Comparison of ENCODE assay signal across 24 cellular contexts in genomic region chr4:167196386-167196785, GRCh38. TPM values are rescaled to one million over a fixed set of nuclear protein-coding genes. Genes with fewer than 3 reads are reported as not detected.
A peak's percentile ranks its signal among the peaks of the same experiment; 100 is the strongest.
DNase-seq lines count a peak whose midpoint lies in the region; ATAC-seq and TF ChIP-seq lines count a peak whose summit lies in the region.
"Had no signal": no experiment of that assay in that cellular context is flagged by ENCODE, and none has a peak within 500 bp of the region (broad histone marks: within the 10 kb centered on the region; RNA-seq: fewer than 3 reads in every experiment).

No MANE protein-coding gene starts in this region.

- H3K4me1 ChIP-seq in RWPE2 (ENCODE audit: insufficient read depth, poor library complexity, severe bottlenecking) (peaks cover 9% of the 10 kb centered on the region), smooth muscle cell (ENCODE audit: low read depth) (peaks cover 3% of the 10 kb centered on the region), OCI-LY7 (ENCODE audit: insufficient read depth, low read length, poor library complexity, severe bottlenecking) (no peaks in the 10 kb centered on the region)

- 7% methylated on average over 1 of the region's 1 CpG for WGBS in smooth muscle cell (ENCODE audit: low lambda C conversion rate)

- intact Hi-C loops in OCI-LY7 (cut with micrococcal nuclease; ENCODE audit: unreplicated experiment), result no loop called here

- H3K79me2 ChIP-seq in smooth muscle cell (ENCODE audit: low read depth), result no peaks in the 10 kb centered on the region
- H3K79me2 ChIP-seq in OCI-LY7 (ENCODE audit: insufficient read depth, low read depth, low read length), result no peaks in the 10 kb centered on the region

- H3F3A ChIP-seq in smooth muscle cell (ENCODE audit: low read depth), result no peaks in the 10 kb centered on the region

- peak; percentile 66 for ATAC-seq in RWPE2 (ENCODE audit: low read depth)
- no peak for ATAC-seq in HG03571 (IDR thresholded peaks at IDR 0.05; ENCODE audit: unreplicated experiment)
- ATAC-seq: activated CD8-positive, alpha-beta T cell treated with anti-CD3 and anti-CD28 coated beads, Interleukin-2, amount 10 ng/mL, durations not matched to agents 7 days and 5 days; Right ventricle myocardium inferior; stimulated activated effector memory CD8-positive, alpha-beta T cell treated with anti-CD3 and anti-CD28 coated beads, Interleukin-12 subunit alpha, Interleukin-12 subunit beta, amount 100 ng/mL, for 72 hours had no signal

- H3K4me3 ChIP-seq in RWPE2 (ENCODE audit: severe bottlenecking) (no peak overlapping the region), fibroblast of mammary gland (ENCODE audit: control insufficient read depth, low read depth, low read length) (no peak overlapping the region), smooth muscle cell (no peak overlapping the region), OCI-LY7 (ENCODE audit: low read depth, low read length, poor library complexity, severe bottlenecking) (no peak overlapping the region)
- H3K4me3 ChIP-seq: dorsolateral prefrontal cortex had no signal

- no peaks in the 10 kb centered on the region for H3K9me3 ChIP-seq in RWPE2 (ENCODE audit: severe bottlenecking)
- no peaks in the 10 kb centered on the region for H3K9me3 ChIP-seq in smooth muscle cell (replicated peaks; ENCODE audit: low read depth)
- H3K9me3 ChIP-seq in OCI-LY7 (ENCODE audit: low read length), result no peaks in the 10 kb centered on the region

- TF ChIP-seq CTCF in RWPE2 (IDR thresholded peaks at IDR 0.05; ENCODE audit: poor library complexity, severe bottlenecking) (no peak), fibroblast of mammary gland (conservative IDR thresholded peaks at IDR 0.05; ENCODE audit: control insufficient read depth, insufficient read depth, low read depth, low read length) (no peak), smooth muscle cell (IDR thresholded peaks at IDR 0.05; ENCODE audit: borderline replicate concordance, insufficient read depth, poor library complexity, severe bottlenecking) (no peak), RWPE1 (conservative IDR thresholded peaks at IDR 0.05; ENCODE audit: low read depth) (no peak), OCI-LY7 (conservative IDR thresholded peaks at IDR 0.05; ENCODE audit: low read length) (no peak)

- CTCF ChIA-PET in RWPE1 (lab: Yijun Ruan, JAX) (interaction anchor here (0.6 to 0.7 kb wide), 3 partner anchors 87 to 1247 kb away, joined by 3 to 5 read pairs (median 3); no protein-coding TSS in a partner anchor), OCI-LY7 (lab: Charles Lee; ENCODE audit: unreplicated experiment) (no interaction called here)

- H2AFZ ChIP-seq in smooth muscle cell (ENCODE audit: low read depth) (no peak overlapping the region), OCI-LY7 (ENCODE audit: low read length) (no peak overlapping the region)

- H3K36me3 ChIP-seq in RWPE2 (ENCODE audit: low read depth), result no peaks in the 10 kb centered on the region
- no peaks in the 10 kb centered on the region for H3K36me3 ChIP-seq in smooth muscle cell (ENCODE audit: low read depth)
- H3K36me3 ChIP-seq in OCI-LY7 (ENCODE audit: insufficient read depth, low read length), result no peaks in the 10 kb centered on the region

- H4K20me1 ChIP-seq in smooth muscle cell (ENCODE audit: low read depth), result no peaks in the 10 kb centered on the region
- no peaks in the 10 kb centered on the region for H4K20me1 ChIP-seq in OCI-LY7 (ENCODE audit: insufficient read depth, low read length)

- no peaks in the 10 kb centered on the region for H3K9me2 ChIP-seq in OCI-LY7 (ENCODE audit: insufficient read depth, low read length)

- BruUV-seq in OCI-LY7 (replicated peaks; lab: Mats Ljungman, UMichigan), result no TSS peak

- peak; percentile 14 for DNase-seq in H4 (ENCODE audit: low spot score)
- no peak for DNase-seq in RWPE2 (ENCODE audit: low spot score)
- DNase-seq in fibroblast of mammary gland (ENCODE audit: low read depth), result peak; percentile 0
- DNase-seq in smooth muscle cell (lab: John Stamatoyannopoulos, UW; ENCODE audit: unreplicated experiment), result no peak
- no peak for DNase-seq in RWPE1 (ENCODE audit: low spot score)
- no peak for DNase-seq in OCI-LY7 (ENCODE audit: low spot score)
- DNase-seq: activated CD4-positive, CD25-positive, alpha-beta regulatory T cell treated with anti-CD3 and anti-CD28 coated beads, Interleukin-2, amount 50 U/mL, for 72 hours; activated CD8-positive, alpha-beta T cell treated with anti-CD3 and anti-CD28 coated beads, Interleukin-2, amount 10 ng/mL, durations not matched to agents 7 days and 5 days; activated T-cell treated with anti-CD3 and anti-CD28 coated beads, Interleukin-2, amount 50 U/mL, for 1 hour; CD4-positive, CD25-positive, alpha-beta regulatory T cell; central memory CD4-positive, alpha-beta T cell; DMS 273 treated with DMSO at 0.1 percent for 48 hours; dorsolateral prefrontal cortex; kidney glomerular epithelial cell; NCI-H2081 treated with DMSO at 0.1 percent for 48 hours; NCI-H510A treated with DMSO at 0.1 percent for 48 hours; stimulated activated CD4-positive, alpha-beta T cell treated with anti-CD3 and anti-CD28 coated beads, Interleukin-1b, Interleukin-23, amount 100 ng/mL, for 48 hours; SW 1271 had no signal

- H3K4me2 ChIP-seq in smooth muscle cell, result peak overlapping the region; percentile 3
- H3K4me2 ChIP-seq in OCI-LY7 (ENCODE audit: low read length), result no peak overlapping the region

- H3K27me3 ChIP-seq in RWPE2 (ENCODE audit: insufficient read depth, poor library complexity, severe bottlenecking) (no peaks in the 10 kb centered on the region), smooth muscle cell (ENCODE audit: low read depth) (peaks cover 6% of the 10 kb centered on the region)
- H3K27me3 ChIP-seq: dorsolateral prefrontal cortex had no signal

- POLR2A ChIA-PET in RWPE1 (lab: Yijun Ruan, JAX; ENCODE audit: low non-redundant PET), result no interaction called here
- POLR2A ChIA-PET in OCI-LY7 (lab: Charles Lee), result interaction anchor here (0.9 kb wide), 1 partner anchor 11 kb away, joined by 6 read pairs; no protein-coding TSS in a partner anchor

- H3K9ac ChIP-seq in smooth muscle cell (ENCODE audit: low read depth), result no peak overlapping the region

- no peak overlapping the region for H3K27ac ChIP-seq in RWPE2 (ENCODE audit: poor library complexity, severe bottlenecking)
- peak overlapping the region; percentile 68 for H3K27ac ChIP-seq in smooth muscle cell (ENCODE audit: low read depth)
- no peak overlapping the region for H3K27ac ChIP-seq in RWPE1
- H3K27ac ChIP-seq in OCI-LY7 (ENCODE audit: low read depth, low read length, poor library complexity, severe bottlenecking), result no peak overlapping the region
- H3K27ac ChIP-seq: dorsolateral prefrontal cortex had no signal

RNA-seq across cellular contexts. Expression of gene SPOCK3, which starts 37.9 kb away (rescaled TPM):
- total RNA-seq in H4 (2014; rRNA removed; shearing (Covaris generic)), result 0.17 TPM in 1 of 2 replicates, not detected in the other
- 0.22 and 0.49 TPM in 2 replicates for total RNA-seq in smooth muscle cell
- not detected in 2 replicates for polyA plus RNA-seq in smooth muscle cell
- not detected in 2 replicates for total RNA-seq in OCI-LY7 (2014; rRNA removed; shearing (Covaris generic))
- total RNA-seq in OCI-LY7 (2022), result not detected in 2 replicates
- total RNA-seq: activated CD8-positive, alpha-beta T cell treated with anti-CD3 and anti-CD28 coated beads, Interleukin-2, amount 10 ng/mL, durations not matched to agents 7 days and 5 days; CD4-positive, CD25-positive, alpha-beta regulatory T cell; endothelial cell of umbilical vein; lung microvascular endothelial cell; pulmonary artery endothelial cell; Right ventricle myocardium inferior had no signal
- polyA plus RNA-seq: CD4-positive, CD25-positive, alpha-beta regulatory T cell had no signal

Comparison
In these comparisons a context has a peak if more than half of its experiments do, and no peak if none do; other contexts are left out.
1. DNase-seq: peak in H4 (single experiment) and fibroblast of mammary gland (single experiment); none in RWPE2 (single experiment), smooth muscle cell (single experiment), RWPE1 (single experiment) and OCI-LY7 (single experiment).